In the genomic region with DNA sequence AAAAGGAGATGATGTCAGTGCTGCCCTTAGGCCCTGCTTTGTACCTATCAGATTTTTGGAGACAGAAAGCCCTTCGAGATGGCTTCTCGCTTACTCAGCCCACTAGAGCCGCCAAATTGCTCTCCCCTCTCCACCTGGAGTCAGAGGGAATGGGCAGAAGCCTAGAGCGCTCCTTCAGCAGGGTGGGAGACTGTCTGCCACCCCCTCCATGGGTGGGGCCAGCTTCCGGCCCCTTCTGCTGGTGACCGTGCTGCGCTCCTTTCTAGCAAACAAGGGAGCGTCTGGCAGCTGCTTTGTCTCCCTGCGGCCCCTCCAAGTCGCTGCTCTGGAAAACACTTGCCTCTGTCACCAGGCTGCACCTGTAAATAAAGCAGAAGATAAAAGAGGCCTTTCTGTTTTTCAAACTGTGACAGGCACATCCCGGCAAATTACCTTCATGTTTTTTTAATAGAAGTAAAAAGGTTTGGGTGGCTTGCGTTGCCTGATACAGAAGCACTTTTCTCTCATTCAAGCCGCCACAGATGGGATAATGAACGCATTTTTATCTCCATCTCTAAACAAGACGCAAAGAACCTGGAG, we compare ENCODE assay signal across 14 cellular contexts.
"Had no signal": no experiment of that assay in that cellular context is flagged by ENCODE, and none has a peak within 500 bp of the region (broad histone marks: within the 10 kb centered on the region; RNA-seq: fewer than 3 reads in every experiment).

No MANE protein-coding gene starts in this region.

- ATAC-seq: activated T-helper 17 cell treated with anti-CD3 and anti-CD28 coated beads, Interleukin-2, amount 50 U/mL, for 72 hours; psoas muscle; sciatic nerve had no signal

- H3K9me3 ChIP-seq: psoas muscle, suprapubic skin had no signal

- H3K4me3 ChIP-seq: hepatocyte, psoas muscle, suprapubic skin had no signal

- H3K27ac ChIP-seq: hepatocyte, psoas muscle, suprapubic skin had no signal

- DNase-seq: activated CD4-positive, alpha-beta T cell treated with anti-CD3 and anti-CD28 coated beads, Interleukin-2, amount 50 U/mL, for 1 hour; activated CD4-positive, CD25-positive, alpha-beta regulatory T cell; activated naive CD4-positive, alpha-beta T cell treated with anti-CD3 and anti-CD28 coated beads, Interleukin-2, amount 10 ng/mL, durations not matched to agents 7 days and 5 days; activated T-cell treated with anti-CD3 and anti-CD28 coated beads for 4 hours; kidney glomerular epithelial cell; midbrain; nucleus accumbens; psoas muscle; stimulated activated CD4-positive, alpha-beta T cell treated with anti-CD3 and anti-CD28 coated beads, Interleukin-2, amount 100 ng/mL, for 24 hours; stimulated activated naive CD4-positive, alpha-beta T cell treated with Interleukin-2 at 50 U/mL for 16 hours had no signal

- H2AFZ ChIP-seq: hepatocyte had no signal

- H3K4me1 ChIP-seq: psoas muscle had no signal

- H3K36me3 ChIP-seq: suprapubic skin had no signal

- H3K4me2 ChIP-seq: hepatocyte had no signal
